ENCODE assay signal across 16 cellular contexts in genomic region chr14:21556378-21557083, GRCh38. TPM values are rescaled to one million over a fixed set of nuclear protein-coding genes. Genes with fewer than 3 reads are reported as not detected.
DNase-seq lines count a peak whose midpoint lies in the region; ATAC-seq and TF ChIP-seq lines count a peak whose summit lies in the region.
"Had no signal": no experiment of that assay in that cellular context is flagged by ENCODE, and none has a peak within 500 bp of the region (broad histone marks: within the 10 kb centered on the region; RNA-seq: fewer than 3 reads in every experiment).

No MANE protein-coding gene starts in this region.

- CTCF ChIA-PET in WTC11 (lab: Charles Lee) (interaction anchor here (0.6 to 4.4 kb wide), 16 partner anchors 9 to 1638 kb away, joined by 3 to 60 read pairs (median 5); partner anchors contain the start of genes CHD8, METTL3, RAB2B and SALL2), HEK293T (lab: Yijun Ruan, JAX) (interaction anchor here (0.6 to 2.9 kb wide), 8 partner anchors 18 to 99 kb away, joined by 3 to 35 read pairs (median 3); partner anchors contain the start of gene METTL3)

- H3K27ac ChIP-seq in iPS-18a (ENCODE audit: low read length) (peak overlapping the region; percentile 94), rectal smooth muscle tissue (ENCODE audit: low read depth, low read length) (peak overlapping the region; percentile 84)

- H3K4me1 Mint-ChIP-seq in WTC11: peaks cover 47% of the 10 kb centered on the region
- H3K4me1 Mint-ChIP-seq in activated T-cell treated with anti-CD3 and anti-CD28 coated beads, Interleukin-2, amount 50 U/mL, for 4 hours (ENCODE audit: low read depth): peaks cover 5% of the 10 kb centered on the region

- H3K4me3 ChIP-seq in iPS-18a (ENCODE audit: low read length) (peak overlapping the region; percentile 10), rectal smooth muscle tissue (ENCODE audit: low read length) (no peak overlapping the region)

- H3K9ac ChIP-seq in ES-I3 (ENCODE audit: low read depth, low read length): peak overlapping the region; percentile 48; the same call in 1 of the 2 replicates
- peak overlapping the region; percentile 82 for H3K9ac ChIP-seq in iPS-18a (ENCODE audit: low read length)
- H3K9ac ChIP-seq in rectal smooth muscle tissue (ENCODE audit: low read length): no peak overlapping the region

- DNase-seq in WTC11 (ENCODE audit: low spot score) (no peak), HEK293T (ENCODE audit: extremely low spot score) (no peak), SIG-M5 (lab: John Stamatoyannopoulos, UW) (no peak)
- no peak for DNase-seq in activated T-cell treated with anti-CD3 and anti-CD28 coated beads, Interleukin-2, amount 50 U/mL, for 4 hours
- DNase-seq: activated CD4-positive, CD25-positive, alpha-beta regulatory T cell treated with anti-CD3 and anti-CD28 coated beads, Interleukin-2, amount 50 U/mL, for 72 hours; activated naive CD4-positive, alpha-beta T cell treated with anti-CD3 and anti-CD28 coated beads for 36 hours; CD8-positive, alpha-beta memory T cell; effector CD4-positive, alpha-beta T cell; stomach had no signal

- no peak for TF ChIP-seq CTCF in WTC11 (IDR thresholded peaks at IDR 0.05)

- H3K36me3 Mint-ChIP-seq in WTC11: no peaks in the 10 kb centered on the region
- H3K36me3 Mint-ChIP-seq in activated T-cell treated with anti-CD3 and anti-CD28 coated beads, Interleukin-2, amount 50 U/mL, for 4 hours (ENCODE audit: insufficient read depth): no peaks in the 10 kb centered on the region
- H3K36me3 Mint-ChIP-seq: CD8-positive, alpha-beta memory T cell; T-cell had no signal

- no peaks in the 10 kb centered on the region for H3K27me3 Mint-ChIP-seq in WTC11 (ENCODE audit: low read depth)
- H3K27me3 Mint-ChIP-seq in activated T-cell treated with anti-CD3 and anti-CD28 coated beads, Interleukin-2, amount 50 U/mL, for 4 hours (ENCODE audit: low read depth): no peaks in the 10 kb centered on the region
- H3K27me3 Mint-ChIP-seq: T-cell had no signal

- POLR2A ChIA-PET in WTC11 (lab: Charles Lee) (interaction anchor here (0.6 to 4.4 kb wide), 10 partner anchors 15 to 57 kb away, joined by 3 to 56 read pairs (median 5); partner anchors contain the start of genes METTL3 and SALL2), HEK293T (lab: Yijun Ruan, JAX) (interaction anchor here (0.7 to 1.9 kb wide), 4 partner anchors 30 to 101 kb away, joined by 3 to 15 read pairs (median 6); partner anchors contain the start of genes CHD8, METTL3 and SALL2)

- H3K36me3 ChIP-seq in ES-I3 (ENCODE audit: insufficient read depth, low read length) (no peaks in the 10 kb centered on the region), iPS-18a (ENCODE audit: control insufficient read depth, low read depth, low read length) (no peaks in the 10 kb centered on the region), rectal smooth muscle tissue (ENCODE audit: control insufficient read depth, insufficient read depth, low read length) (no peaks in the 10 kb centered on the region)
- H3K36me3 ChIP-seq: stomach had no signal

- no peaks in the 10 kb centered on the region for H3K9me3 Mint-ChIP-seq in WTC11
- H3K9me3 Mint-ChIP-seq in activated T-cell treated with anti-CD3 and anti-CD28 coated beads, Interleukin-2, amount 50 U/mL, for 4 hours: no peaks in the 10 kb centered on the region
- H3K9me3 Mint-ChIP-seq: activated naive CD4-positive, alpha-beta T cell treated with anti-CD3 and anti-CD28 coated beads for 36 hours; CD8-positive, alpha-beta memory T cell; T-cell had no signal

- no peaks in the 10 kb centered on the region for H3K27me3 ChIP-seq in iPS-18a (ENCODE audit: control insufficient read depth, insufficient read depth, low read length)
- no peaks in the 10 kb centered on the region for H3K27me3 ChIP-seq in rectal smooth muscle tissue (ENCODE audit: control insufficient read depth, insufficient read depth, low read length)
- H3K27me3 ChIP-seq: stomach had no signal

- H3K9me3 ChIP-seq in ES-I3 (ENCODE audit: control insufficient read depth, insufficient read depth, low read length): no peaks in the 10 kb centered on the region
- H3K9me3 ChIP-seq in iPS-18a (ENCODE audit: control insufficient read depth, low read depth, low read length): no peaks in the 10 kb centered on the region
- H3K9me3 ChIP-seq: stomach had no signal

- H3K27ac Mint-ChIP-seq in WTC11: peak overlapping the region; percentile 99
- H3K27ac Mint-ChIP-seq: activated naive CD4-positive, alpha-beta T cell treated with anti-CD3 and anti-CD28 coated beads for 36 hours had no signal

- peak overlapping the region; percentile 31 for H3K4me3 Mint-ChIP-seq in WTC11
- H3K4me3 Mint-ChIP-seq in activated T-cell treated with anti-CD3 and anti-CD28 coated beads, Interleukin-2, amount 50 U/mL, for 4 hours: no peak overlapping the region
- H3K4me3 Mint-ChIP-seq: activated naive CD4-positive, alpha-beta T cell treated with anti-CD3 and anti-CD28 coated beads for 36 hours had no signal

- H3K4me1 ChIP-seq in ES-I3 (ENCODE audit: insufficient read depth, low read length): peaks cover 28% of the 10 kb centered on the region
- H3K4me1 ChIP-seq in iPS-18a (ENCODE audit: control insufficient read depth, low read depth, low read length): peaks cover 26% of the 10 kb centered on the region
- H3K4me1 ChIP-seq in rectal smooth muscle tissue (ENCODE audit: control insufficient read depth, insufficient read depth, low read length): peaks cover 6% of the 10 kb centered on the region

- ATAC-seq in WTC11 (no peak), GM21515 (IDR thresholded peaks at IDR 0.05; ENCODE audit: unreplicated experiment) (no peak)
- ATAC-seq in activated T-cell treated with anti-CD3 and anti-CD28 coated beads, Interleukin-2, amount 50 U/mL, for 4 hours: no peak

TF ChIP-seq in WTC11, 78 proteins besides CTCF, POLR2A, EP300 and RAD21 (continues in another document):
- no peak for TF ChIP-seq TEAD4 (CRISPR knock-in tag; IDR thresholded peaks at IDR 0.05)
- TF ChIP-seq PRDM15 (CRISPR knock-in tag; IDR thresholded peaks at IDR 0.05): no peak

TF ChIP-seq in HEK293T, 16 proteins besides CTCF, POLR2A, EP300 and RAD21:
- no peak for TF ChIP-seq SP1 (IDR thresholded peaks at IDR 0.05)
- no peak for TF ChIP-seq PKNOX1 (IDR thresholded peaks at IDR 0.05)
- TF ChIP-seq HDGF (IDR thresholded peaks at IDR 0.05; ENCODE audit: borderline replicate concordance): no peak
- TF ChIP-seq FOXA1 (IDR thresholded peaks at IDR 0.05): no peak
- TF ChIP-seq ZNF384 (IDR thresholded peaks at IDR 0.05): no peak
- no peak for TF ChIP-seq CTBP1 (IDR thresholded peaks at IDR 0.05; ENCODE audit: borderline replicate concordance)
- no peak for TF ChIP-seq ARNT (IDR thresholded peaks at IDR 0.05)
- TF ChIP-seq FOXK2 (IDR thresholded peaks at IDR 0.05): no peak
- TF ChIP-seq ELF4 (IDR thresholded peaks at IDR 0.05): no peak
- no peak for TF ChIP-seq FOXM1 (IDR thresholded peaks at IDR 0.05; ENCODE audit: borderline replicate concordance)
- no peak for TF ChIP-seq NFRKB (IDR thresholded peaks at IDR 0.05)
- no peak for TF ChIP-seq SUZ12 (IDR thresholded peaks at IDR 0.05)
- TF ChIP-seq LEF1 (IDR thresholded peaks at IDR 0.05; ENCODE audit: borderline replicate concordance): no peak

RNA-seq across cellular contexts. Expression of gene OR10G3, which starts 23.3 kb away (rescaled TPM):
- not detected in 3 replicates for total RNA-seq in WTC11 (2021)
- not detected for total RNA-seq in activated T-cell treated with anti-CD3 and anti-CD28 coated beads, Interleukin-2, amount 50 U/mL, for 4 hours
- total RNA-seq: activated naive CD4-positive, alpha-beta T cell treated with anti-CD3 and anti-CD28 coated beads for 36 hours; bronchial epithelial cell; CD8-positive, alpha-beta memory T cell; osteoblast; stomach; T-cell had no signal

RNA-seq across cellular contexts. Expression of gene SALL2, which starts 30.4 kb away (rescaled TPM):
- 239 to 307 TPM (median 288 TPM) in 3 replicates for total RNA-seq in WTC11 (2021)
- total RNA-seq in activated T-cell treated with anti-CD3 and anti-CD28 coated beads, Interleukin-2, amount 50 U/mL, for 4 hours: 1 to 10 TPM; 1.4 to 1.8 (median 1.4) TPM

RNA-seq across cellular contexts. Expression of gene METTL3, which starts 45.4 kb away (rescaled TPM):
- 87.2 to 93.2 TPM (median 89.5 TPM) in 3 replicates for total RNA-seq in WTC11 (2021)
- total RNA-seq in activated T-cell treated with anti-CD3 and anti-CD28 coated beads, Interleukin-2, amount 50 U/mL, for 4 hours: 10 to 100 TPM; 45.0 to 47.7 (median 45.0) TPM

Comparison
In these comparisons a context has a peak if more than half of its experiments do, and no peak if none do; other contexts are left out.
1. RNA of gene SALL2, which starts 30.4 kb away (total RNA-seq): 239 to 307 TPM in WTC11; 1.4 to 1.8 TPM in activated T-cell treated with anti-CD3 and anti-CD28 coated beads, Interleukin-2, amount 50 U/mL, for 4 hours; every median in the first group is over 10 times any median in the second.